In genomic region chr3:11591401-11592266, GRCh38 we compare ENCODE assay signal across 8 cellular contexts. TPM values are rescaled to one million over a fixed set of nuclear protein-coding genes. Genes with fewer than 3 reads are reported as not detected.
A peak's percentile ranks its signal among the peaks of the same experiment; 100 is the strongest.
DNase-seq lines count a peak whose midpoint lies in the region; ATAC-seq, FAIRE-seq and TF ChIP-seq lines count a peak whose summit lies in the region.

No MANE protein-coding gene starts in this region.

- peak; percentile 50 for FAIRE-seq in H1 (lab: Jason Lieb, UNC)

- H3K36me3 Mint-ChIP-seq in activated CD4-positive, alpha-beta T cell treated with anti-CD3 and anti-CD28 coated beads, Interleukin-2, amount 10 ng/mL, durations not matched to agents 24 days and 14 days (ENCODE audit: low read depth), result peaks cover 30% of the 10 kb centered on the region

- intact Hi-C loops in uterus (cut with DNase I; ENCODE audit: low total_unique reads), result no loop called here
- intact Hi-C loops in activated CD4-positive, alpha-beta T cell treated with anti-CD3 and anti-CD28 coated beads, Interleukin-2, amount 10 ng/mL, durations not matched to agents 24 days and 14 days (cut with micrococcal nuclease), result no loop called here

- H3K4me1 Mint-ChIP-seq in activated CD4-positive, alpha-beta T cell treated with anti-CD3 and anti-CD28 coated beads, Interleukin-2, amount 10 ng/mL, durations not matched to agents 24 days and 14 days, result peaks cover 30% of the 10 kb centered on the region

- H3K18ac ChIP-seq in H1 (ENCODE audit: extremely low read depth, low read length), result no peak overlapping the region

- H3K79me2 ChIP-seq in H1 (ENCODE audit: control insufficient read depth in 1 of 2, insufficient read depth in 2 of 2, low read length in 2 of 2), result peaks cover 17 to 82% of the 10 kb centered on the region in 2 experiments

- H2AK5ac ChIP-seq in H1 (ENCODE audit: low read depth, low read length), result peak overlapping the region; percentile 75; the same call in 1 of the 2 replicates

- no peak overlapping the region for H2BK20ac ChIP-seq in H1 (ENCODE audit: low read length)

- H3K23me2 ChIP-seq in H1 (ENCODE audit: low read depth, low read length), result no peaks in the 10 kb centered on the region

- POLR2A ChIA-PET in H1 (lab: Charles Lee; ENCODE audit: partially characterized antibody), result interaction anchor here (1.3 to 2.9 kb wide), 4 partner anchors 9 to 26 kb away, joined by 3 to 11 read pairs (median 4); no protein-coding TSS in a partner anchor

- WGBS in H1 (ENCODE audit: extremely low coverage in 1 of 2, insufficient coverage in 1 of 2, insufficient read length in 1 of 2, insufficient replicate concordance in 2 of 2, low coverage in 1 of 2, low lambda C conversion rate in 2 of 2, missing lambda C conversion rate in 1 of 2), 2 experiments, result 43% methylated on average over 9 of the region's 9 CpGs; no CpG with 5 or more reads in 1 of the 2 experiments

- H3K79me1 ChIP-seq in H1 (ENCODE audit: low read depth, low read length), result peaks cover 33% of the 10 kb centered on the region

- H4K91ac ChIP-seq in H1 (replicated peaks; ENCODE audit: insufficient read length, low read length), result no peak overlapping the region

- CTCF ChIA-PET in H1 (lab: Charles Lee; ENCODE audit: partially characterized antibody), result interaction anchor here (0.7 to 1.8 kb wide), 4 partner anchors 11 to 210 kb away, joined by 3 to 8 read pairs (median 6); no protein-coding TSS in a partner anchor

- no peak overlapping the region for H2AFZ ChIP-seq in H1 (ENCODE audit: low read length)

- H2BK5ac ChIP-seq in H1 (ENCODE audit: low read depth, low read length), result peak overlapping the region; percentile 17; the same call in 1 of the 2 replicates

- no peak overlapping the region for H4K8ac ChIP-seq in H1 (ENCODE audit: extremely low read depth, insufficient read depth, low read length)

- H3K9me3 ChIP-seq in H1 (ENCODE audit: insufficient read depth in 2 of 2, low read depth in 1 of 2, low read length in 1 of 2) (no peaks in the 10 kb centered on the region), uterus (no peaks in the 10 kb centered on the region)

- H3K27ac ChIP-seq in H1 (ENCODE audit: low read depth, low read length) (peak overlapping the region; percentile 54), uterus (peak overlapping the region; percentile 88 to 92)

- no peaks in the 10 kb centered on the region for H3K27me3 Mint-ChIP-seq in activated CD4-positive, alpha-beta T cell treated with anti-CD3 and anti-CD28 coated beads, Interleukin-2, amount 10 ng/mL, durations not matched to agents 24 days and 14 days

- H2BK120ac ChIP-seq in H1 (replicated peaks; ENCODE audit: low read depth, low read length), result no peak overlapping the region

- no peak overlapping the region for H3K14ac ChIP-seq in H1 (ENCODE audit: insufficient read length)

- H4K5ac ChIP-seq in H1 (ENCODE audit: insufficient read length, low read depth, low read length), result peak overlapping the region; percentile 5

- peak overlapping the region; percentile 28 to 66; a peak in 3 of 4 replicates for H3K4me2 ChIP-seq in H1 (ENCODE audit: insufficient read depth in 1 of 2, low read depth in 2 of 2, low read length in 2 of 2)

- H2BK12ac ChIP-seq in H1 (ENCODE audit: low read depth, low read length), result no peak overlapping the region; the same call in 1 of the 2 replicates

- H3K9ac ChIP-seq in H1 (replicated peaks in 1 of 4; ENCODE audit: extremely low read depth in 1 of 4, low read depth in 3 of 4, low read length in 3 of 4), result peak overlapping the region in 1 of 4 experiments; percentile 6; a peak in 1 of 7 replicates

- 0 out of 2 replicates have a peak overlapping the region, but pooled peaks have one; percentile 2 for H2BK15ac ChIP-seq in H1 (ENCODE audit: low read length)

- H3K23ac ChIP-seq in H1 (ENCODE audit: insufficient read length), result no peak overlapping the region

- TF ChIP-seq CTCF in H1 (IDR thresholded peaks at IDR 0.05; ENCODE audit: control extremely low read depth in 1 of 3, insufficient read depth in 1 of 3, low read depth in 1 of 3, low read length in 3 of 3) (no peak), uterus (IDR thresholded peaks at IDR 0.05) (no peak)

- H3K4me1 ChIP-seq in H1 (replicated peaks in 1 of 4; ENCODE audit: control insufficient read depth in 3 of 4, insufficient read depth in 4 of 4, low read length in 3 of 4) (peaks cover 25 to 46% (median 39%) of the 10 kb centered on the region in 4 experiments), uterus (peaks cover 17 to 27% of the 10 kb centered on the region in 2 donors)

- peaks cover 10 to 17% of the 10 kb centered on the region in 2 experiments for H4K20me1 ChIP-seq in H1 (replicated peaks in 1 of 2; ENCODE audit: control insufficient read depth in 1 of 2, insufficient read depth in 2 of 2, low read length in 2 of 2)

- H3K27me3 ChIP-seq in H1 (replicated peaks in 1 of 4; ENCODE audit: control insufficient read depth in 3 of 4, extremely low read depth in 1 of 4, insufficient read depth in 3 of 4, low read length in 3 of 4) (no peaks in the 10 kb centered on the region), uterus (no peaks in the 10 kb centered on the region)

- no peak overlapping the region for H3K27ac Mint-ChIP-seq in activated CD4-positive, alpha-beta T cell treated with anti-CD3 and anti-CD28 coated beads, Interleukin-2, amount 10 ng/mL, durations not matched to agents 24 days and 14 days

- TF ChIP-seq RAD21 in H1 (IDR thresholded peaks at IDR 0.05 in 1 of 2, conservative IDR thresholded peaks at IDR 0.05 in 1 of 2; ENCODE audit: low read depth in 2 of 2, low read length in 2 of 2), result no peak; a peak in 1 of 4 replicates

- H3K36me3 ChIP-seq in H1 (ENCODE audit: control insufficient read depth in 2 of 4, insufficient read depth in 4 of 4, low read length in 3 of 4) (no peaks in the 10 kb centered on the region; a peak in 1 of 8 replicates), uterus (no peaks in the 10 kb centered on the region)

- no peak for TF ChIP-seq EP300 in H1 (IDR thresholded peaks at IDR 0.05; ENCODE audit: borderline replicate concordance in 1 of 2, low read depth in 2 of 2, low read length in 2 of 2)

- H3K9me3 Mint-ChIP-seq in activated CD4-positive, alpha-beta T cell treated with anti-CD3 and anti-CD28 coated beads, Interleukin-2, amount 10 ng/mL, durations not matched to agents 24 days and 14 days, result peaks cover 5% of the 10 kb centered on the region

- TF ChIP-seq POLR2A in H1 (IDR thresholded peaks at IDR 0.05; ENCODE audit: control extremely low read depth in 1 of 2, low read depth in 2 of 2, low read length in 2 of 2) (no peak), uterus (IDR thresholded peaks at IDR 0.05) (no peak)

- H3K4me3 ChIP-seq in H1 (ENCODE audit: extremely low read depth in 1 of 4, insufficient read depth in 2 of 4, low read depth in 3 of 4, low read length in 4 of 4) (no peak overlapping the region), uterus (no peak overlapping the region)

- H3K4ac ChIP-seq in H1 (replicated peaks; ENCODE audit: insufficient read length, low read depth, low read length), result no peak overlapping the region

- ATAC-seq in activated CD4-positive, CD25-positive, alpha-beta regulatory T cell treated with anti-CD3 and anti-CD28 coated beads, Interleukin-2, amount 50 U/mL, for 24 hours, result no peak
- no peak for ATAC-seq in HG03045 (IDR thresholded peaks at IDR 0.05; ENCODE audit: unreplicated experiment)

- peak; percentile 48 for DNase-seq in AG08395 (ENCODE audit: low spot score)
- peak; percentile 86 to 87 for DNase-seq in NCI-H526 (lab: John Stamatoyannopoulos, UW)
- peak in 1 of 2 experiments; percentile 53 for DNase-seq in H1 (ENCODE audit: low read depth in 1 of 2, low spot score in 2 of 2)
- peak; percentile 87 for DNase-seq in midbrain (lab: John Stamatoyannopoulos, UW)
- DNase-seq in uterus, result peak; percentile 54 to 65
- no peak for DNase-seq in activated CD4-positive, alpha-beta T cell treated with anti-CD3 and anti-CD28 coated beads, Interleukin-2, amount 10 ng/mL, durations not matched to agents 24 days and 14 days

- no peak overlapping the region for H3K4me3 Mint-ChIP-seq in activated CD4-positive, alpha-beta T cell treated with anti-CD3 and anti-CD28 coated beads, Interleukin-2, amount 10 ng/mL, durations not matched to agents 24 days and 14 days

- H3K56ac ChIP-seq in H1 (replicated peaks; ENCODE audit: insufficient read length, low read depth, low read length), result no peak overlapping the region

TF ChIP-seq in H1, 55 proteins besides CTCF, POLR2A, EP300 and RAD21:
- no peak for TF ChIP-seq SRF (IDR thresholded peaks at IDR 0.05; ENCODE audit: low read depth, low read length)
- no peak for TF ChIP-seq SP2 (IDR thresholded peaks at IDR 0.05; ENCODE audit: low read length)
- no peak for TF ChIP-seq TBP (IDR thresholded peaks at IDR 0.05; ENCODE audit: low read depth, low read length)

RNA-seq across cellular contexts. Expression of gene VGLL4, which starts 52.1 kb away (rescaled TPM):
- total RNA-seq in H1 (2021; fragmentation: NEBNext Ultra II Directional; extraction: Animal tissue kit (Norgen Biotek cat#: 25700)), result 41.9 and 45.1 TPM in 2 replicates
- polyA plus RNA-seq in H1 (2011; rRNA removed), result 50.0 and 61.4 TPM in 2 replicates
- 36.8 TPM for polyA plus RNA-seq in H1 (2011; cell fraction: cytosol; rRNA removed)
- 47.2 TPM for polyA plus RNA-seq in H1 (2011; cell fraction: nucleus; rRNA removed)
- polyA plus RNA-seq in H1 (2012, experiment 1 of 2), result 25.0 to 30.9 TPM (median 26.7 TPM) in 4 replicates
- 28.4 TPM for polyA plus RNA-seq in H1 (2012, experiment 2 of 2)
- polyA plus RNA-seq in H1 (2013, experiment 1 of 2), result 33.7 TPM
- 33.3 TPM for polyA plus RNA-seq in H1 (2013, experiment 2 of 2)
- polyA minus RNA-seq in H1 (2011; rRNA and poly(A)+ RNA removed), result 23.2 and 35.7 TPM in 2 replicates
- polyA minus RNA-seq in H1 (2011; cell fraction: cytosol; rRNA and poly(A)+ RNA removed), result 23.8 TPM
- polyA minus RNA-seq in H1 (2011; cell fraction: nucleus; rRNA and poly(A)+ RNA removed), result 46.4 TPM
- total RNA-seq in uterus, result 100 to 1,000 TPM in 3 of 4 donors, 10 to 100 TPM in 1; 79.3 to 144 (median 143) TPM
- 43.4 and 44.0 TPM in 2 replicates for total RNA-seq in activated CD4-positive, alpha-beta T cell treated with anti-CD3 and anti-CD28 coated beads, Interleukin-2, amount 10 ng/mL, durations not matched to agents 24 days and 14 days
